8 cellular contexts compared by ENCODE assay signal in the genomic region with DNA sequence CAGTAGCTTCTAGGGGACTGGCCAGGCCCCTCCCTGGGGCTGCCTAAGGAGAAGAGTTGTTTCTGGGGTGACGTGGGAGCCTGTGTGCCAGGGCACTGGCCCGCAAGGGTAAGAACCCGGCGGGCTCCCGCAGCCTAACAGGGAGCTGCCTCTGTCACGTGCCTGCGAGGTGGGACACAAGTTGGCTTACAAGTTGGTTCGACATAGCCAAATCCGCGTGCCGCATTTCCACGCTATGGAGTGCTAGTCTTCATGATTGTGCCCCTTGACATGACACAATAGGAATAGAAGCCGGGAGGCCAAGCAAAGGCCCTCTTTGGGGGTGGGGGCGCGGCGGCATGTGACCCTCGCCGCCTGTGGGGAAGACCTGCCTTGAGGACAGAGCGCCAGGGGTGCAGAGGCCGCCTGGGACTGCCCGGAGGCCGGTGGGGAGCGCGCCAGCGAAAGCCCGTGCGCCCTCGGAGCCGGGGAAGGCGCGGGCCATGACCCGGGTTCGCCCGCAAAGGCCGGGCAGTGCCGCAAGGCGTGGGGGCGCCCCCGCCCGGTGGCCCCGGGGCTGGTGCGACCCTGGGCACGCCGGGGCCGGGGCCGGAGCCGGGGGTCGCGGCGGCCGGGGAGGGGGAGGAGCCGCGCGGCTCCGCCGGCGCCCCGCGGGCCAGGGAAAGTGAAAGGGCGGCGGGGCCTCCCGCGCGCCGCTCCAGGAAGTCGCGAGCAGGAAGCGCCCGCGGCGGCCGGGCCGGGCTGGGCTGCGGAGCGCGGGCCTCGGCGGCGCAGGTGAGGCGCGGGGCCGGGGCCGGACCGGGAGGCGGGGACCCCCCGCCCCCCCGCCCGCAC. TPM values are rescaled to one million over a fixed set of nuclear protein-coding genes. Genes with fewer than 3 reads are reported as not detected.
DNase-seq lines count a peak whose midpoint lies in the region; ATAC-seq, FAIRE-seq and TF ChIP-seq lines count a peak whose summit lies in the region.

A gene (plus strand): TSS at position 702 of the 834 bp plus-strand sequence. CDS start 4,603 bp downstream, outside the sequence.

- peak within 1 kb of the TSS; percentile 83 for H4K91ac ChIP-seq in H1 (replicated peaks; ENCODE audit: insufficient read length, low read length)

- CTCF ChIA-PET in H1 (lab: Charles Lee; ENCODE audit: partially characterized antibody) = interaction anchor here (0.9 to 2.2 kb wide), 7 partner anchors 11 to 57 kb away, joined by 3 to 7 read pairs (median 4); no protein-coding TSS in a partner anchor

- TF ChIP-seq CTCF in H1 (IDR thresholded peaks at IDR 0.05; ENCODE audit: control extremely low read depth in 1 of 3, insufficient read depth in 1 of 3, low read depth in 1 of 3, low read length in 3 of 3) = peak; percentile 21 to 35 (median 28); a peak in 3 of 4 replicates
- peak in 1 of 5 experiments; percentile 19 for TF ChIP-seq CTCF in tibial nerve (IDR thresholded peaks at IDR 0.05)

- no peak within 1 kb of the TSS for H2AK5ac ChIP-seq in H1 (ENCODE audit: low read depth, low read length)

- no peak within 1 kb of the TSS; the same call in 1 of the 2 replicates for H2BK15ac ChIP-seq in H1 (ENCODE audit: low read length)

- peak within 1 kb of the TSS; percentile 7; the same call in 1 of the 2 replicates for H3K27ac ChIP-seq in H1 (ENCODE audit: low read depth, low read length)
- peak within 1 kb of the TSS; percentile 50 to 87 (median 73) for H3K27ac ChIP-seq in tibial nerve

- H2AFZ ChIP-seq in H1 (ENCODE audit: low read length) = no peak within 1 kb of the TSS

- H3K4me1 ChIP-seq in H1 (replicated peaks in 1 of 4; ENCODE audit: control insufficient read depth in 3 of 4, insufficient read depth in 4 of 4, low read length in 3 of 4) = peaks cover 13 to 20% (median 15%) of the 10 kb centered on the region in 4 experiments
- H3K4me1 ChIP-seq in tibial nerve = peaks cover 0 to 28% (median 4%) of the 10 kb centered on the region in 4 donors

- H4K8ac ChIP-seq in H1 (ENCODE audit: extremely low read depth, insufficient read depth, low read length) = peak within 1 kb of the TSS; percentile 80; the same call in 1 of the 2 replicates

- H3K9me3 ChIP-seq in H1 (ENCODE audit: insufficient read depth in 2 of 2, low read depth in 1 of 2, low read length in 1 of 2) (no peaks in the 10 kb centered on the region), tibial nerve (no peaks in the 10 kb centered on the region)

- H3K9ac ChIP-seq in H1 (replicated peaks in 1 of 4; ENCODE audit: extremely low read depth in 1 of 4, low read depth in 3 of 4, low read length in 3 of 4) = peak within 1 kb of the TSS in 3 of 4 experiments; percentile 25 to 52 (median 27); a peak in 3 of 7 replicates

- no peak for TF ChIP-seq EP300 in H1 (IDR thresholded peaks at IDR 0.05; ENCODE audit: borderline replicate concordance in 1 of 2, low read depth in 2 of 2, low read length in 2 of 2)
- TF ChIP-seq EP300 in tibial nerve (IDR thresholded peaks at IDR 0.05) = no peak

- H2BK5ac ChIP-seq in H1 (ENCODE audit: low read depth, low read length) = peak within 1 kb of the TSS; percentile 5; the same call in 1 of the 2 replicates

- no peaks in the 10 kb centered on the region for H4K20me1 ChIP-seq in H1 (replicated peaks in 1 of 2; ENCODE audit: control insufficient read depth in 1 of 2, insufficient read depth in 2 of 2, low read length in 2 of 2)

- TF ChIP-seq POLR2A in H1 (IDR thresholded peaks at IDR 0.05; ENCODE audit: control extremely low read depth in 1 of 2, low read depth in 2 of 2, low read length in 2 of 2) (0 out of 3 replicates have a peak, but pooled peaks of 1 of the 2 experiments have one; percentile 21), tibial nerve (IDR thresholded peaks at IDR 0.05) (no peak)

- H3K36me3 ChIP-seq in H1 (ENCODE audit: control insufficient read depth in 2 of 4, insufficient read depth in 4 of 4, low read length in 3 of 4) (peaks cover 0 to 4% (median under 1%) of the 10 kb centered on the region in 4 experiments; a peak in 3 of 8 replicates), tibial nerve (no peaks in the 10 kb centered on the region)

- H3K14ac ChIP-seq in H1 (ENCODE audit: insufficient read length) = no peak within 1 kb of the TSS

- peak within 1 kb of the TSS; percentile 32 for H4K5ac ChIP-seq in H1 (ENCODE audit: insufficient read length, low read depth, low read length)

- no peak within 1 kb of the TSS for H2BK120ac ChIP-seq in H1 (replicated peaks; ENCODE audit: low read depth, low read length)

- 31% methylated on average over 22 of the region's 88 CpGs; no CpG with 5 or more reads in 1 of the 2 experiments for whole genome bisulfite sequencing in H1 (ENCODE audit: extremely low coverage in 1 of 2, insufficient coverage in 1 of 2, insufficient read length in 1 of 2, insufficient replicate concordance in 2 of 2, low coverage in 1 of 2, low lambda C conversion rate in 2 of 2, missing lambda C conversion rate in 1 of 2), 2 experiments
- WGBS in tibial nerve, 2 donors = 11 to 24% methylated on average over 14 to 34 of the region's 88 CpGs

- POLR2A ChIA-PET in H1 (lab: Charles Lee; ENCODE audit: partially characterized antibody) = interaction anchor here (0.6 to 2.5 kb wide), 11 partner anchors 11 to 287 kb away, joined by 3 to 19 read pairs (median 4); a partner anchor contains a TSS

- H3K4me3 ChIP-seq in H1 (ENCODE audit: extremely low read depth in 1 of 4, insufficient read depth in 2 of 4, low read depth in 3 of 4, low read length in 4 of 4) (peak within 1 kb of the TSS; percentile 45 to 81 (median 59)), tibial nerve (peak within 1 kb of the TSS; percentile 58 to 95 (median 72))

- peak in 1 of 2 experiments; percentile 43; a peak in 3 of 4 replicates for TF ChIP-seq RAD21 in H1 (IDR thresholded peaks at IDR 0.05 in 1 of 2, conservative IDR thresholded peaks at IDR 0.05 in 1 of 2; ENCODE audit: low read depth in 2 of 2, low read length in 2 of 2)

- H2BK20ac ChIP-seq in H1 (ENCODE audit: low read length) = no peak within 1 kb of the TSS

- H3K23me2 ChIP-seq in H1 (ENCODE audit: low read depth, low read length) = no peaks in the 10 kb centered on the region; the same call in 1 of the 2 replicates

- H3K18ac ChIP-seq in H1 (ENCODE audit: extremely low read depth, low read length) = peak within 1 kb of the TSS; percentile 60

- H3K27me3 ChIP-seq in H1 (replicated peaks in 1 of 4; ENCODE audit: control insufficient read depth in 3 of 4, extremely low read depth in 1 of 4, insufficient read depth in 3 of 4, low read length in 3 of 4) = peaks cover 0 to 10% (median 6%) of the 10 kb centered on the region in 4 experiments; a peak in 3 of 7 replicates
- H3K27me3 ChIP-seq in tibial nerve = no peaks in the 10 kb centered on the region

- DNase-seq in activated gamma-delta T cell (lab: John Stamatoyannopoulos, UW) (peak; percentile 31), activated gamma-delta T cell treated with Interleukin-2 at 50 U/mL for 16 hours (no peak), H1 (ENCODE audit: low read depth in 1 of 2, low spot score in 2 of 2) (peak in 1 of 2 experiments; percentile 78), mucosa of gallbladder (ENCODE audit: low spot score) (no peak), tibial nerve (ENCODE audit: low spot score in 2 of 2) (no peak), DMS79 treated with DMSO at 0.1 percent for 48 hours (lab: John Stamatoyannopoulos, UW) (no peak)

- FAIRE-seq in H1 (lab: Jason Lieb, UNC) = no peak

- peak within 1 kb of the TSS; percentile 76 to 86 for H3K4me2 ChIP-seq in H1 (ENCODE audit: insufficient read depth in 1 of 2, low read depth in 2 of 2, low read length in 2 of 2)

- H3K23ac ChIP-seq in H1 (ENCODE audit: insufficient read length) = no peak within 1 kb of the TSS

- ATAC-seq in HG03139 (IDR thresholded peaks at IDR 0.05; ENCODE audit: unreplicated experiment) = peak; percentile 46
- peak; percentile 69 to 72 for ATAC-seq in activated CD4-positive, CD25-positive, alpha-beta regulatory T cell treated with anti-CD3 and anti-CD28 coated beads, Interleukin-2, amount 50 U/mL, for 24 hours

- peaks cover 0 to 21% of the 10 kb centered on the region in 2 experiments; a peak in 2 of 4 replicates for H3K79me2 ChIP-seq in H1 (ENCODE audit: control insufficient read depth in 1 of 2, insufficient read depth in 2 of 2, low read length in 2 of 2)

- H3K79me1 ChIP-seq in H1 (ENCODE audit: low read depth, low read length) = no peaks in the 10 kb centered on the region; the same call in 1 of the 2 replicates

- peak within 1 kb of the TSS; percentile 40; the same call in 1 of the 2 replicates for H2BK12ac ChIP-seq in H1 (ENCODE audit: low read depth, low read length)

- no peak within 1 kb of the TSS for H3K4ac ChIP-seq in H1 (replicated peaks; ENCODE audit: insufficient read length, low read depth, low read length)

- no peak within 1 kb of the TSS for H3K56ac ChIP-seq in H1 (replicated peaks; ENCODE audit: insufficient read length, low read depth, low read length)

TF ChIP-seq in H1, 55 proteins besides CTCF, POLR2A, EP300 and RAD21 (continues in another document):
- TF ChIP-seq JUND (IDR thresholded peaks at IDR 0.05; ENCODE audit: low read length) (no peak), JUN (IDR thresholded peaks at IDR 0.05; ENCODE audit: low read depth, low read length) (no peak), NANOG (IDR thresholded peaks at IDR 0.05; ENCODE audit: insufficient read depth, low read depth, low read length, poor library complexity, severe bottlenecking) (no peak), SUZ12 (IDR thresholded peaks at IDR 0.05; ENCODE audit: low read length) (no peak), HDAC2 (IDR thresholded peaks at IDR 0.05; ENCODE audit: borderline replicate concordance in 1 of 2, low read depth in 2 of 2, low read length in 2 of 2) (peak in 1 of 2 experiments; percentile 31; a peak in 1 of 4 replicates), TAF7 (optimal IDR thresholded peaks at IDR 0.05; ENCODE audit: borderline replicate concordance, low read depth, low read length) (no peak), BRCA1 (IDR thresholded peaks at IDR 0.05; ENCODE audit: low read depth, low read length) (no peak), CBX8 (IDR thresholded peaks at IDR 0.05; ENCODE audit: borderline replicate concordance, low read depth, low read length) (no peak), TAF1 (IDR thresholded peaks at IDR 0.05; ENCODE audit: low read depth, low read length) (peak; percentile 31; the same call in 1 of the 2 replicates), TEAD4 (IDR thresholded peaks at IDR 0.05; ENCODE audit: low read depth, low read length) (no peak), YY1 (IDR thresholded peaks at IDR 0.05; ENCODE audit: low read depth, low read length) (no peak)

RNA-seq across cellular contexts. Expression of the gene that starts here (rescaled TPM):
- 23.7 and 30.9 TPM in 2 replicates for total RNA-seq in H1 (2021; fragmentation: NEBNext Ultra II Directional; extraction: Animal tissue kit (Norgen Biotek cat#: 25700))
- polyA plus RNA-seq in H1 (2011; rRNA removed) = 15.6 and 21.8 TPM in 2 replicates
- 17.7 TPM for polyA plus RNA-seq in H1 (2011; cell fraction: cytosol; rRNA removed)
- 45.7 TPM for polyA plus RNA-seq in H1 (2011; cell fraction: nucleus; rRNA removed)
- 18.7 to 35.5 TPM (median 31.5 TPM) in 4 replicates for polyA plus RNA-seq in H1 (2012, experiment 1 of 2)
- polyA plus RNA-seq in H1 (2012, experiment 2 of 2) = 20.3 TPM
- 29.6 TPM for polyA plus RNA-seq in H1 (2013, experiment 1 of 2)
- polyA plus RNA-seq in H1 (2013, experiment 2 of 2) = 31.0 TPM
- 23.3 and 27.0 TPM in 2 replicates for polyA minus RNA-seq in H1 (2011; rRNA and poly(A)+ RNA removed)
- polyA minus RNA-seq in H1 (2011; cell fraction: cytosol; rRNA and poly(A)+ RNA removed) = 21.7 TPM
- polyA minus RNA-seq in H1 (2011; cell fraction: nucleus; rRNA and poly(A)+ RNA removed) = 33.3 TPM
- total RNA-seq in mucosa of gallbladder = 56.2 TPM
- 1 to 10 TPM; 4.4 to 6.7 (median 5.0) TPM for total RNA-seq in tibial nerve
